1 cellular context compared by ENCODE assay signal in genomic region chr1:241733899-241734298, GRCh38.
A peak's percentile ranks its signal among the peaks of the same experiment; 100 is the strongest.
TF ChIP-seq lines count a peak whose summit lies in the region.

No MANE protein-coding gene starts in this region.

TF ChIP-seq in K562, 482 proteins besides CTCF, POLR2A, EP300 and RAD21 (continues in another document):
- TF ChIP-seq REST (CRISPR knock-in tag; IDR thresholded peaks at IDR 0.05; ENCODE audit: low read depth) (no peak), CAMTA2 (CRISPR knock-in tag; conservative IDR thresholded peaks at IDR 0.05) (no peak), TAL1 (IDR thresholded peaks at IDR 0.05) (peak; percentile 82), KHSRP (IDR thresholded peaks at IDR 0.05) (no peak), KDM1A (IDR thresholded peaks at IDR 0.05) (peak; percentile 92 to 94), C11orf30 (IDR thresholded peaks at IDR 0.05; ENCODE audit: low read depth) (peak; percentile 81), SNAPC5 (CRISPR knock-in tag; IDR thresholded peaks at IDR 0.05) (no peak), ZNF184 (CRISPR knock-in tag; IDR thresholded peaks at IDR 0.05) (no peak), CTBP1 (IDR thresholded peaks at IDR 0.05; ENCODE audit: borderline replicate concordance) (peak; percentile 93), GTF2B (IDR thresholded peaks at IDR 0.05; ENCODE audit: extremely low read depth, insufficient read length) (no peak), KLF1 (tag; IDR thresholded peaks at IDR 0.05) (0 out of 2 replicates have a peak, but pooled peaks have one; percentile 20), RFX7 (CRISPR knock-in tag; IDR thresholded peaks at IDR 0.05) (no peak), TGIF2 (CRISPR knock-in tag; IDR thresholded peaks at IDR 0.05) (no peak), RERE (CRISPR knock-in tag; IDR thresholded peaks at IDR 0.05; ENCODE audit: borderline replicate concordance) (no peak), KLF16 (IDR thresholded peaks at IDR 0.05) (0 out of 2 replicates have a peak, but pooled peaks have one; percentile 4), DPF2 (IDR thresholded peaks at IDR 0.05) (peak; percentile 96), SIN3A (IDR thresholded peaks at IDR 0.05; ENCODE audit: borderline replicate concordance in 2 of 2, control insufficient read depth in 1 of 2, low read depth in 2 of 2, low read length in 2 of 2) (no peak), ZBTB40 (IDR thresholded peaks at IDR 0.05) (no peak), ZBTB40 (CRISPR knock-in tag; IDR thresholded peaks at IDR 0.05) (no peak), ZNF324 (CRISPR knock-in tag; IDR thresholded peaks at IDR 0.05) (no peak), SMARCE1 (IDR thresholded peaks at IDR 0.05) (peak; percentile 91), GATA2 (CRISPR knock-in tag; IDR thresholded peaks at IDR 0.05) (peak; percentile 27; the same call in 1 of the 2 replicates), MTA3 (IDR thresholded peaks at IDR 0.05; ENCODE audit: borderline replicate concordance) (peak; percentile 50; the same call in 1 of the 2 replicates), ZNF316 (IDR thresholded peaks at IDR 0.05) (peak; percentile 73), PPARD (CRISPR knock-in tag; IDR thresholded peaks at IDR 0.05) (no peak), NFE2 (IDR thresholded peaks at IDR 0.05; ENCODE audit: low read depth) (peak; percentile 93), CBX5 (IDR thresholded peaks at IDR 0.05; ENCODE audit: borderline replicate concordance, low read depth) (no peak), EHMT2 (IDR thresholded peaks at IDR 0.05) (0 out of 2 replicates have a peak, but pooled peaks have one; percentile 23), HDAC1 (IDR thresholded peaks at IDR 0.05) (peak in 1 of 2 experiments; percentile 70; a peak in 1 of 4 replicates), TRIM24 (IDR thresholded peaks at IDR 0.05) (peak; percentile 28 to 47; a peak in 1 of 4 replicates), ARID1B (IDR thresholded peaks at IDR 0.05) (peak; percentile 96), SMC3 (conservative IDR thresholded peaks at IDR 0.05; ENCODE audit: insufficient read depth, low read depth, low read length) (no peak), ZNF165 (CRISPR knock-in tag; IDR thresholded peaks at IDR 0.05; ENCODE audit: borderline replicate concordance) (no peak), CCNT2 (IDR thresholded peaks at IDR 0.05; ENCODE audit: borderline replicate concordance, extremely low read depth, insufficient read length, low read depth, low read length) (peak; percentile 39), MTA1 (IDR thresholded peaks at IDR 0.05; ENCODE audit: borderline replicate concordance) (peak; percentile 66), HMG20A (CRISPR knock-in tag; conservative IDR thresholded peaks at IDR 0.05) (no peak), ATF3 (IDR thresholded peaks at IDR 0.05) (no peak), ATF3 (CRISPR knock-in tag; conservative IDR thresholded peaks at IDR 0.05) (no peak), HOMEZ (CRISPR knock-in tag; IDR thresholded peaks at IDR 0.05) (no peak), MAFG (tag; conservative IDR thresholded peaks at IDR 0.05) (peak; percentile 73), MECOM (CRISPR knock-in tag; IDR thresholded peaks at IDR 0.05) (0 out of 2 replicates have a peak, but pooled peaks have one; percentile 25), ZEB2 (IDR thresholded peaks at IDR 0.05) (peak; percentile 93), U2AF2 (optimal IDR thresholded peaks at IDR 0.05; ENCODE audit: low read depth, low read length) (no peak), CBFA2T2 (conservative IDR thresholded peaks at IDR 0.05) (peak; percentile 72), NELFE (IDR thresholded peaks at IDR 0.05; ENCODE audit: insufficient read depth, insufficient read length) (no peak)
